8 cellular contexts compared by ENCODE assay signal in the genomic region with DNA sequence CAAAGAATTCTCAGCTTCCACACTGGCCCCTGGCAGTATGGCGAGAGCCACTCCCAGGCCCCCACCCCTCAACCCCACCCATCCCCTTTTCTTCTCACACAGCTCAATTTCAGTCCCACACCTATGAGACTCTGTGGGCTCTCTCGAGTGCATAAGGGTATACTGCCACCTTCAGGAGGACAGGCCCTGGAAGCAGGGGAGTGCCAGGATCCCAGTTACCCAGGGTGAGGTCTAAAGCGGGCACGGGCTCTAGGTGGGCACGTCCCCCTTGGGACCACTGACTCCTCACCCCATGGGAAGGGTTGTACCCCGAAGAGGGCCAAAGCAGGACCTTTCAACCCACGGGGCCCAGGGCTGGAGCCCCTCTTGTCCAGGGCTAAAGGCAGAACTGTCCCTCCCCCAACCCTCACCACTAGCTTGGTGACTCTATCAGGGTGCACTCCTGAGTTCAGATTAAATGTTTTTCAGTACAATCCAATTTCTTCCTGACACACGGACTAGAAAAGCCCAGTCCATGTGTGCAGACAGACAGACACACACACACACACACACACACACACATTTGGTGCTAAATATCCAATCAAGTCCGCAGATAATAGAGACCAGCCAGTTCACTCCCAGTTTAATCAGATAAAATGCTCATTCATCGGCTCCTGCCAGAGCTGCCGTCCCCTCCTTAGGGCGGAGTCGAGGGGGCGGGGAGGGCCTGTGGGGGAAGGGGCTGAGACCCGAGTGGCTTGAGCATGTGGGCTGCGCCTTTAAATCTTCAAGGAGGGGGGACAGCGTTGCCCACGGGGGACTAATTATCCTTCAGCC.
DNase-seq lines count a peak whose midpoint lies in the region; ATAC-seq and TF ChIP-seq lines count a peak whose summit lies in the region.

No MANE protein-coding gene starts in this region.

- peak; percentile 57 for TF ChIP-seq CTCF in HL-60 (IDR thresholded peaks at IDR 0.05; ENCODE audit: insufficient read depth, low read length)
- peak; percentile 89 for TF ChIP-seq CTCF in astrocyte of the cerebellum (IDR thresholded peaks at IDR 0.05; ENCODE audit: low read depth, low read length, missing control alignments)

- ATAC-seq in HG03135 (IDR thresholded peaks at IDR 0.05; ENCODE audit: unreplicated experiment), result no peak

- H3K4me3 ChIP-seq in HL-60 (replicated peaks; ENCODE audit: insufficient read depth, low read length) (no peak overlapping the region), astrocyte of the cerebellum (ENCODE audit: low read depth, low read length) (no peak overlapping the region)

- in situ Hi-C loops in astrocyte of the cerebellum (cut with HindIII; ENCODE audit: low sequenced_read_pairs), result loop anchor here (25.0 kb wide), 1 partner anchor 321 kb away; a partner anchor contains a TSS

- DNase-seq in D341Med (ENCODE audit: low spot score) (peak; percentile 89), HL-60 (ENCODE audit: low read depth in 1 of 2, low spot score in 1 of 2) (peak in 1 of 2 experiments; percentile 37), NCI-H82 treated with DMSO at 0.1 percent for 48 hours (lab: John Stamatoyannopoulos, UW; ENCODE audit: unreplicated experiment) (peak; percentile 98), astrocyte of the cerebellum (ENCODE audit: low read depth) (peak; percentile 43), hypothalamus (lab: John Stamatoyannopoulos, UW) (peak in 26 of 51 donors; percentile 7 to 55 (median 22))
- peak; percentile 29 to 30 for DNase-seq in stimulated activated CD4-positive, alpha-beta T cell treated with anti-CD3 and anti-CD28 coated beads, Interleukin-2, amount 100 ng/mL, for 24 hours
- no peak for DNase-seq in activated effector memory CD4-positive, alpha-beta T cell treated with Interleukin-2 at 50 U/mL for 16 hours

- no peak overlapping the region for H3K27ac ChIP-seq in HL-60 (replicated peaks)

- H3K27me3 ChIP-seq in HL-60 (ENCODE audit: insufficient read depth, poor library complexity, severe bottlenecking), result no peaks in the 10 kb centered on the region
